Comparison of ENCODE assay signal across 13 cellular contexts in genomic region chr6:138570716-138571020, GRCh38.
DNase-seq lines count a peak whose midpoint lies in the region; ATAC-seq and TF ChIP-seq lines count a peak whose summit lies in the region.
"Had no signal": no experiment of that assay in that cellular context is flagged by ENCODE, and none has a peak within 500 bp of the region (broad histone marks: within the 10 kb centered on the region; RNA-seq: fewer than 3 reads in every experiment).

No MANE protein-coding gene starts in this region.

- no peaks in the 10 kb centered on the region for H3K9me3 ChIP-seq in hepatocyte (ENCODE audit: low read depth)
- H3K9me3 ChIP-seq in smooth muscle cell (replicated peaks; ENCODE audit: low read depth): no peaks in the 10 kb centered on the region
- H3K9me3 ChIP-seq in spleen: no peaks in the 10 kb centered on the region

- intact Hi-C loops in spleen (cut with DNase I; ENCODE audit: low total_unique reads): no loop called here

- H4K20me1 ChIP-seq in hepatocyte (ENCODE audit: insufficient read depth, poor library complexity, severe bottlenecking) (no peaks in the 10 kb centered on the region), smooth muscle cell (ENCODE audit: low read depth) (peaks cover 65% of the 10 kb centered on the region)

- H3K9me2 ChIP-seq in hepatocyte (replicated peaks; ENCODE audit: insufficient read depth): no peaks in the 10 kb centered on the region

- H3K4me2 ChIP-seq in hepatocyte: peak overlapping the region; percentile 84
- H3K4me2 ChIP-seq in smooth muscle cell: peak overlapping the region; percentile 83

- DNase-seq in NCI-H2171 treated with DMSO at 0.1 percent for 48 hours (lab: John Stamatoyannopoulos, UW) (peak; percentile 12), NCI-H2171 (lab: John Stamatoyannopoulos, UW) (no peak), hepatocyte (ENCODE audit: low spot score) (no peak), smooth muscle cell (lab: John Stamatoyannopoulos, UW; ENCODE audit: unreplicated experiment) (no peak), spleen (no peak), GM13977 (ENCODE audit: low spot score) (no peak)
- DNase-seq: anterior cingulate cortex; effector CD4-positive, alpha-beta T cell; kidney; nephron progenitor cell had no signal

- H3K27ac ChIP-seq in hepatocyte (peak overlapping the region; percentile 71), smooth muscle cell (ENCODE audit: low read depth) (peak overlapping the region; percentile 3), spleen (no peak overlapping the region)

- TF ChIP-seq POLR2A in spleen (IDR thresholded peaks at IDR 0.05): no peak

- WGBS in hepatocyte (ENCODE audit: low lambda C conversion rate, missing lambda C conversion rate): 36% methylated on average over 5 of the region's 5 CpGs
- WGBS in smooth muscle cell (ENCODE audit: low lambda C conversion rate): 53% methylated on average over 5 of the region's 5 CpGs
- WGBS in spleen, 5 donors: 85 to 92% (median 91%) methylated on average over 5 of the region's 5 CpGs

- no peaks in the 10 kb centered on the region for H3K27me3 ChIP-seq in hepatocyte
- H3K27me3 ChIP-seq in smooth muscle cell (ENCODE audit: low read depth): no peaks in the 10 kb centered on the region
- H3K27me3 ChIP-seq in spleen (replicated peaks in 1 of 7): peaks cover 0 to 26% (median 0%) of the 10 kb centered on the region in 7 donors

- no peaks in the 10 kb centered on the region for H3F3A ChIP-seq in smooth muscle cell (ENCODE audit: low read depth)

- H3K4me1 ChIP-seq in hepatocyte (ENCODE audit: insufficient read depth): peaks cover 8% of the 10 kb centered on the region
- peaks cover 30% of the 10 kb centered on the region for H3K4me1 ChIP-seq in smooth muscle cell (ENCODE audit: low read depth)
- peaks cover 0 to 11% (median 0%) of the 10 kb centered on the region in 6 donors for H3K4me1 ChIP-seq in spleen

- no peak for ATAC-seq in GM21723 (IDR thresholded peaks at IDR 0.05; ENCODE audit: unreplicated experiment)
- ATAC-seq: activated T-helper 17 cell treated with anti-CD3 and anti-CD28 coated beads, Interleukin-2, amount 50 U/mL, for 72 hours had no signal

- H3K36me3 ChIP-seq in hepatocyte (replicated peaks; ENCODE audit: insufficient read depth, low read depth): no peaks in the 10 kb centered on the region
- no peaks in the 10 kb centered on the region for H3K36me3 ChIP-seq in smooth muscle cell (ENCODE audit: low read depth)
- H3K36me3 ChIP-seq in spleen: no peaks in the 10 kb centered on the region

- peak overlapping the region; percentile 21 for H2AFZ ChIP-seq in hepatocyte
- H2AFZ ChIP-seq in smooth muscle cell (ENCODE audit: low read depth): no peak overlapping the region

- peaks cover 55% of the 10 kb centered on the region for H3K79me2 ChIP-seq in hepatocyte
- peaks cover 41% of the 10 kb centered on the region for H3K79me2 ChIP-seq in smooth muscle cell (ENCODE audit: low read depth)

- no peak for TF ChIP-seq CTCF in hepatocyte (IDR thresholded peaks at IDR 0.05; ENCODE audit: poor library complexity)
- TF ChIP-seq CTCF in smooth muscle cell (IDR thresholded peaks at IDR 0.05; ENCODE audit: borderline replicate concordance, insufficient read depth, poor library complexity, severe bottlenecking): no peak
- no peak for TF ChIP-seq CTCF in spleen (IDR thresholded peaks at IDR 0.05 in 8 of 11, conservative IDR thresholded peaks at IDR 0.05 in 3 of 11)
- no peak for TF ChIP-seq CTCF in GM13977 (IDR thresholded peaks at IDR 0.05; ENCODE audit: extremely low read depth, insufficient read depth, missing control alignments)

- H3K9ac ChIP-seq in smooth muscle cell (ENCODE audit: low read depth): peak overlapping the region; percentile 2

- H3K4me3 ChIP-seq in hepatocyte (peak overlapping the region; percentile 39), smooth muscle cell (peak overlapping the region; percentile 50), spleen (no peak overlapping the region)

- in situ Hi-C loops in GM13977 (cut with MboI; ENCODE audit: low pct_unique_long_range_greater_than_20kb, low sequenced_read_pairs, unreplicated experiment): no loop called here

TF ChIP-seq in PFSK-1, 5 proteins besides CTCF, POLR2A, EP300 and RAD21:
- TF ChIP-seq SIN3A (IDR thresholded peaks at IDR 0.05; ENCODE audit: borderline replicate concordance, insufficient read depth, low read length): peak; percentile 40; the same call in 1 of the 2 replicates
- no peak for TF ChIP-seq POLR2AphosphoS5 (IDR thresholded peaks at IDR 0.05; ENCODE audit: low read depth, low read length)
- TF ChIP-seq REST (IDR thresholded peaks at IDR 0.05; ENCODE audit: insufficient read depth in 1 of 2, low read depth in 2 of 2, low read length in 2 of 2): no peak
- no peak for TF ChIP-seq FOXP2 (optimal IDR thresholded peaks at IDR 0.05; ENCODE audit: borderline replicate concordance, extremely low read depth, extremely low read length, insufficient read depth)

Comparison
In these comparisons a context has a peak if more than half of its experiments do, and no peak if none do; other contexts are left out.
1. H3K27ac ChIP-seq: peak in hepatocyte (single experiment) and smooth muscle cell (single experiment); none in spleen (0 of 8).
2. H3K4me3 ChIP-seq: peak in hepatocyte (single experiment) and smooth muscle cell (single experiment); none in spleen (0 of 8).